Comparison of ENCODE assay signal across 8 cellular contexts in genomic region chr3:51385621-51386091, GRCh38. TPM values are rescaled to one million over a fixed set of nuclear protein-coding genes. Genes with fewer than 3 reads are reported as not detected.
DNase-seq lines count a peak whose midpoint lies in the region; ATAC-seq and TF ChIP-seq lines count a peak whose summit lies in the region.

No MANE protein-coding gene starts in this region.

- no peaks in the 10 kb centered on the region for H3K9me3 ChIP-seq in HUES64 (ENCODE audit: insufficient read depth, low read depth, low read length)
- H3K9me3 ChIP-seq in mucosa of rectum (ENCODE audit: control insufficient read depth in 2 of 2, low read length in 2 of 2): no peaks in the 10 kb centered on the region

- ATAC-seq in HG03280 (IDR thresholded peaks at IDR 0.05; ENCODE audit: unreplicated experiment) (no peak), HG03045 (IDR thresholded peaks at IDR 0.05; ENCODE audit: unreplicated experiment) (no peak)

- 5% methylated on average over 18 of the region's 18 CpGs for WGBS in HUES64

- H3K27me3 ChIP-seq in HUES64 (ENCODE audit: insufficient read depth, low read length): no peaks in the 10 kb centered on the region
- no peaks in the 10 kb centered on the region for H3K27me3 ChIP-seq in mucosa of rectum (ENCODE audit: control insufficient read depth in 2 of 2, insufficient read depth in 2 of 2, low read length in 2 of 2)

- no peak for TF ChIP-seq CTCF in AG10803 (conservative IDR thresholded peaks at IDR 0.05; ENCODE audit: low read length)
- TF ChIP-seq CTCF in cardiac fibroblast (IDR thresholded peaks at IDR 0.05; ENCODE audit: low read depth, low read length): no peak
- TF ChIP-seq CTCF in GM10266 (IDR thresholded peaks at IDR 0.05; ENCODE audit: control insufficient read depth, insufficient read depth, low read depth, missing control alignments): no peak

- H3K4me3 ChIP-seq in AG10803 (ENCODE audit: low read length) (peak overlapping the region; percentile 79), HUES64 (ENCODE audit: low read length) (peak overlapping the region; percentile 90), cardiac fibroblast (replicated peaks in 1 of 2; ENCODE audit: low read depth in 2 of 2, low read length in 2 of 2) (peak overlapping the region; percentile 74 to 98), mucosa of rectum (ENCODE audit: low read length in 2 of 2) (peak overlapping the region; percentile 89 to 98)

- peaks cover 18% of the 10 kb centered on the region for H3K4me1 ChIP-seq in HUES64 (ENCODE audit: insufficient read depth, low read length)
- peaks cover 43 to 54% of the 10 kb centered on the region in 2 donors for H3K4me1 ChIP-seq in mucosa of rectum (ENCODE audit: control insufficient read depth in 2 of 2, insufficient read depth in 2 of 2, low read length in 2 of 2)

- no peak for DNase-seq in AG10803 (ENCODE audit: low read depth)
- no peak for DNase-seq in cardiac fibroblast (ENCODE audit: low read depth in 2 of 2)
- DNase-seq in GM10266 (ENCODE audit: extremely low spot score): no peak
- DNase-seq in DMS79 (lab: John Stamatoyannopoulos, UW): no peak

- peak overlapping the region; percentile 58 for H3K27ac ChIP-seq in HUES64 (ENCODE audit: low read depth, low read length)
- H3K27ac ChIP-seq in mucosa of rectum (ENCODE audit: low read depth in 2 of 2, low read length in 2 of 2): peak overlapping the region; percentile 82 to 96

- H3K36me3 ChIP-seq in HUES64 (ENCODE audit: insufficient read depth, low read length) (peaks cover 45% of the 10 kb centered on the region), mucosa of rectum (ENCODE audit: control insufficient read depth in 2 of 2, insufficient read depth in 2 of 2, low read length in 2 of 2) (peaks cover 8 to 15% of the 10 kb centered on the region in 2 donors)

- peak overlapping the region; percentile 93 for H3K9ac ChIP-seq in HUES64 (ENCODE audit: low read depth, low read length)
- peak overlapping the region; percentile 74 to 84 for H3K9ac ChIP-seq in mucosa of rectum (ENCODE audit: low read depth in 1 of 2, low read length in 2 of 2)

RNA-seq across cellular contexts. Expression of gene MANF, which starts 0.6 kb away (rescaled TPM):
- polyA plus RNA-seq in HUES64 (2013, experiment 1 of 2): 125 TPM
- 134 TPM for polyA plus RNA-seq in HUES64 (2013, experiment 2 of 2)

RNA-seq across cellular contexts. Expression of gene RBM15B, which starts 5.4 kb away (rescaled TPM):
- 34.8 TPM for polyA plus RNA-seq in HUES64 (2013, experiment 1 of 2)
- 36.2 TPM for polyA plus RNA-seq in HUES64 (2013, experiment 2 of 2)
